Comparison of ENCODE assay signal across 9 cellular contexts in the genomic region with DNA sequence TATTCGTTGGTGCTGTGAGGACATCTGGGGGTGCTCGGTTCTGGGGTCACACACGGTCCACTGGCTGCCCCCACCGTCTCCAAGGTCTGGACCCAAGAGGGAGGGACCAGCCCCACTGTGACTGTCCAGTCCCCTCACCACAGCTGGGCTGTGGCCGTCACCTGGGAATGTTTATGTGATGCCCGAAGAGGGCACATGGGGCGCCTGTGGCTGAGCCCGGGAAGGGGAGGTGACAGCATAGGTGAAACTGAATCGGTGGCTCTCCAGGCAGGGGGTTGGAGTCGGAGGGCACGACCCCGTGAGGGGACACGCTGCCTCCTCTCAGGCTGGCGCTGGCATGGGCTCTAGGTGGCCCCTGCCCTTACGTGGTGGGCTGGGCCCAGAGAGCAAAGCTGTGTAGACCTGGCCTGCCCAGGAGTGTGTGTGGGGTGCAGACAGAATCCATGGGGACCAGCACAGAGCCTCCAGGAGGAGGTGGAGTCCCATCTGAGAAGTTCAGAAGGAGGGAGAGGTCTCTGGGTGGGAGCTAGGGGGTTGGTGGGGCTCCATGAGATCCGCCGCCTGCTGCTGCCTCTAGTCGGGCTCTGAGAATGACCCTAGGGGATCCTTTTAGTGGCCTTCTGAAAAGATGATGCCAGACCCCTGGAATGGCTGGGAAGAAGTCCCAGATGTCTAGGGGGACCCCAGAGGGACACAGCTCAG. TPM values are rescaled to one million over a fixed set of nuclear protein-coding genes. Genes with fewer than 3 reads are reported as not detected.
A peak's percentile ranks its signal among the peaks of the same experiment; 100 is the strongest.
DNase-seq lines count a peak whose midpoint lies in the region; ATAC-seq, FAIRE-seq and TF ChIP-seq lines count a peak whose summit lies in the region.
"Had no signal": no experiment of that assay in that cellular context is flagged by ENCODE, and none has a peak within 500 bp of the region (broad histone marks: within the 10 kb centered on the region; RNA-seq: fewer than 3 reads in every experiment).

No MANE protein-coding gene starts in this region.

- TF ChIP-seq POLR2A in IMR-90 (IDR thresholded peaks at IDR 0.05; ENCODE audit: low read depth, low read length): no peak
- TF ChIP-seq POLR2A in erythroblast (IDR thresholded peaks at IDR 0.05; ENCODE audit: low read length): no peak

- no peak for ATAC-seq in IMR-90 (ENCODE audit: low read depth)
- no peak for ATAC-seq in stimulated activated naive B cell treated with anti-CD40 and anti-IgM and Interleukin-4, amounts not matched to agents 10 μg/mL and 1 μg/mL and 100 μg/mL, for 72 hours (replicated peaks)

- H3K4me1 ChIP-seq in IMR-90 (ENCODE audit: control insufficient read depth, insufficient read depth, low read length) (peaks cover 16% of the 10 kb centered on the region), kidney (ENCODE audit: control insufficient read depth in 1 of 2, insufficient read depth in 1 of 2, low read depth in 1 of 2, low read length in 2 of 2) (peaks cover 5 to 16% of the 10 kb centered on the region in 2 donors)

- H3K4me3 ChIP-seq in IMR-90 (ENCODE audit: insufficient read depth, low read depth, low read length) (peak overlapping the region; percentile 91), astrocyte of the cerebellum (ENCODE audit: low read depth, low read length) (peak overlapping the region; percentile 62), kidney (ENCODE audit: low read length in 2 of 2) (peak overlapping the region; percentile 60 to 65)

- H4K20me1 ChIP-seq in IMR-90 (ENCODE audit: insufficient read depth, low read length): peaks cover 52% of the 10 kb centered on the region

- H3K23ac ChIP-seq in IMR-90 (ENCODE audit: low read depth, low read length): peak overlapping the region; percentile 75; the same call in 1 of the 2 replicates

- peak overlapping the region; percentile 65 for H3K4ac ChIP-seq in IMR-90 (ENCODE audit: low read depth, low read length)

- H3K9me1 ChIP-seq in IMR-90 (ENCODE audit: insufficient read depth, low read length): peaks cover 15% of the 10 kb centered on the region

- peak overlapping the region; percentile 91 for H2AFZ ChIP-seq in IMR-90 (replicated peaks; ENCODE audit: low read length, poor library complexity)

- peak overlapping the region; percentile 99 for H2AK9ac ChIP-seq in IMR-90 (replicated peaks; ENCODE audit: low read depth, low read length, poor library complexity)

- H3K4me2 ChIP-seq in IMR-90 (ENCODE audit: low read depth, low read length): peak overlapping the region; percentile 71

- H3K27me3 Mint-ChIP-seq in stimulated activated naive B cell treated with anti-CD40 and anti-IgM and Interleukin-4, amounts not matched to agents 10 μg/mL and 1 μg/mL and 100 μg/mL, for 72 hours: peaks cover 37 to 52% of the 10 kb centered on the region in 2 donors
- H3K27me3 Mint-ChIP-seq in activated T-helper 2 cell treated with anti-CD3 and anti-CD28 coated beads, Interferon-gamma antibody, Interleukin-2, Interleukin-4, amounts not matched to agents 10 μg/mL and 5 μg/mL and 100 μg/mL, durations not matched to agents 14 hours and 24 hours and 36 hours (ENCODE audit: low read depth): peaks cover 29% of the 10 kb centered on the region

- no peak overlapping the region for H3K18ac ChIP-seq in IMR-90 (ENCODE audit: low read depth, low read length)

- CTCF ChIA-PET in IMR-90 (lab: Yijun Ruan, JAX): interaction anchor here (1.1 kb wide), 1 partner anchor 10 kb away, joined by 3 read pairs; no protein-coding TSS in a partner anchor

- H3K9me3 ChIP-seq in IMR-90 (ENCODE audit: control insufficient read depth, insufficient read depth, low read length) (no peaks in the 10 kb centered on the region), kidney (ENCODE audit: control insufficient read depth in 1 of 2, low read length in 2 of 2) (no peaks in the 10 kb centered on the region)

- H3K56ac ChIP-seq in IMR-90 (ENCODE audit: extremely low read depth, insufficient read depth, low read length): no peak overlapping the region; the same call in 1 of the 2 replicates

- peak overlapping the region; percentile 73 for H3K14ac ChIP-seq in IMR-90 (replicated peaks; ENCODE audit: low read depth, low read length)

- no peak for FAIRE-seq in kidney (lab: Jason Lieb, UNC)

- H3K36me3 Mint-ChIP-seq in stimulated activated naive B cell treated with anti-CD40 and anti-IgM and Interleukin-4, amounts not matched to agents 10 μg/mL and 1 μg/mL and 100 μg/mL, for 72 hours: peaks cover 4 to 11% of the 10 kb centered on the region in 2 donors
- H3K36me3 Mint-ChIP-seq in activated T-helper 2 cell treated with anti-CD3 and anti-CD28 coated beads, Interferon-gamma antibody, Interleukin-2, Interleukin-4, amounts not matched to agents 10 μg/mL and 5 μg/mL and 100 μg/mL, durations not matched to agents 14 hours and 24 hours and 36 hours (ENCODE audit: low read depth): no peaks in the 10 kb centered on the region

- dilution Hi-C loops in IMR-90 (cut with HindIII; ENCODE audit: low sequenced_read_pairs, unreplicated experiment): no loop called here

- TF ChIP-seq RAD21 in IMR-90 (IDR thresholded peaks at IDR 0.05; ENCODE audit: low read length): no peak

- peak overlapping the region; percentile 14 for H3K27ac Mint-ChIP-seq in stimulated activated naive B cell treated with anti-CD40 and anti-IgM and Interleukin-4, amounts not matched to agents 10 μg/mL and 1 μg/mL and 100 μg/mL, for 72 hours
- H3K27ac Mint-ChIP-seq in activated T-helper 2 cell treated with anti-CD3 and anti-CD28 coated beads, Interferon-gamma antibody, Interleukin-2, Interleukin-4, amounts not matched to agents 10 μg/mL and 5 μg/mL and 100 μg/mL, durations not matched to agents 14 hours and 24 hours and 36 hours: no peak overlapping the region

- TF ChIP-seq CTCF in IMR-90 (conservative IDR thresholded peaks at IDR 0.05; ENCODE audit: low read depth, low read length): no peak
- TF ChIP-seq CTCF in astrocyte of the cerebellum (IDR thresholded peaks at IDR 0.05; ENCODE audit: low read depth, low read length, missing control alignments): no peak
- TF ChIP-seq CTCF in kidney (IDR thresholded peaks at IDR 0.05; ENCODE audit: borderline replicate concordance, extremely low read depth, insufficient read depth): no peak

- H4K5ac ChIP-seq in IMR-90 (ENCODE audit: low read depth, low read length): no peak overlapping the region

- no peak overlapping the region; the same call in 1 of the 2 replicates for H2BK120ac ChIP-seq in IMR-90 (ENCODE audit: low read depth, low read length)

- WGBS in IMR-90 (ENCODE audit: extremely low coverage in 2 of 2, insufficient read length in 1 of 2), 2 experiments: 80% methylated on average over 3 of the region's 18 CpGs; no CpG with 5 or more reads in 1 of the 2 experiments

- peak overlapping the region; percentile 56 for H2AK5ac ChIP-seq in IMR-90 (ENCODE audit: low read depth, low read length)

- no peak overlapping the region for H2BK5ac ChIP-seq in IMR-90 (ENCODE audit: low read depth, low read length, poor library complexity, severe bottlenecking)

- no peak overlapping the region; the same call in 2 of the 3 replicates for H2BK15ac ChIP-seq in IMR-90 (ENCODE audit: low read depth, low read length)

- H3K4me3 Mint-ChIP-seq in stimulated activated naive B cell treated with anti-CD40 and anti-IgM and Interleukin-4, amounts not matched to agents 10 μg/mL and 1 μg/mL and 100 μg/mL, for 72 hours: peak overlapping the region; percentile 68 to 70
- no peak overlapping the region for H3K4me3 Mint-ChIP-seq in activated T-helper 2 cell treated with anti-CD3 and anti-CD28 coated beads, Interferon-gamma antibody, Interleukin-2, Interleukin-4, amounts not matched to agents 10 μg/mL and 5 μg/mL and 100 μg/mL, durations not matched to agents 14 hours and 24 hours and 36 hours (ENCODE audit: low read depth)

- peaks cover 2 to 7% of the 10 kb centered on the region in 2 donors for H3K4me1 Mint-ChIP-seq in stimulated activated naive B cell treated with anti-CD40 and anti-IgM and Interleukin-4, amounts not matched to agents 10 μg/mL and 1 μg/mL and 100 μg/mL, for 72 hours
- peaks cover 7% of the 10 kb centered on the region for H3K4me1 Mint-ChIP-seq in activated T-helper 2 cell treated with anti-CD3 and anti-CD28 coated beads, Interferon-gamma antibody, Interleukin-2, Interleukin-4, amounts not matched to agents 10 μg/mL and 5 μg/mL and 100 μg/mL, durations not matched to agents 14 hours and 24 hours and 36 hours (ENCODE audit: low read depth)

- H3K9me3 Mint-ChIP-seq in stimulated activated naive B cell treated with anti-CD40 and anti-IgM and Interleukin-4, amounts not matched to agents 10 μg/mL and 1 μg/mL and 100 μg/mL, for 72 hours: peaks cover 14 to 16% of the 10 kb centered on the region in 2 donors
- H3K9me3 Mint-ChIP-seq in activated T-helper 2 cell treated with anti-CD3 and anti-CD28 coated beads, Interferon-gamma antibody, Interleukin-2, Interleukin-4, amounts not matched to agents 10 μg/mL and 5 μg/mL and 100 μg/mL, durations not matched to agents 14 hours and 24 hours and 36 hours: no peaks in the 10 kb centered on the region

- no peak for DNase-seq in IMR-90
- DNase-seq in astrocyte of the cerebellum (ENCODE audit: low read depth): no peak
- peak; percentile 78 for DNase-seq in kidney
- DNase-seq in stimulated activated naive B cell treated with anti-CD40 and anti-IgM and Interleukin-4, amounts not matched to agents 10 μg/mL and 1 μg/mL and 100 μg/mL, for 72 hours: no peak
- DNase-seq in stimulated activated naive CD4-positive, alpha-beta T cell (lab: John Stamatoyannopoulos, UW): no peak
- DNase-seq in erythroblast (lab: John Stamatoyannopoulos, UW): no peak
- no peak for DNase-seq in NK-92 (lab: John Stamatoyannopoulos, UW; ENCODE audit: unreplicated experiment)
- DNase-seq in activated T-helper 2 cell treated with anti-CD3 and anti-CD28 coated beads, Interferon-gamma antibody, Interleukin-2, Interleukin-4, amounts not matched to agents 10 μg/mL and 5 μg/mL and 100 μg/mL, durations not matched to agents 14 hours and 24 hours and 36 hours (ENCODE audit: low spot score): no peak
- DNase-seq: NCI-H524 treated with DMSO at 0.1 percent for 48 hours had no signal

- BruUV-seq in IMR-90 (replicated peaks; lab: Mats Ljungman, UMichigan): no TSS peak

- H3K27me3 ChIP-seq in IMR-90 (ENCODE audit: control insufficient read depth, insufficient read depth, low read length): no peaks in the 10 kb centered on the region

- peaks cover 12 to 43% of the 10 kb centered on the region in 2 experiments for H3K79me1 ChIP-seq in IMR-90 (ENCODE audit: low read depth in 1 of 2, low read length in 2 of 2)

- H4K8ac ChIP-seq in IMR-90 (ENCODE audit: low read depth in 2 of 2, low read length in 2 of 2): no peak overlapping the region

- POLR2A ChIA-PET in IMR-90 (lab: Charles Lee; ENCODE audit: unreplicated experiment): no interaction called here

- intact Hi-C loops in IMR-90 (cut with micrococcal nuclease): no loop called here
- intact Hi-C loops in kidney (cut with DNase I): no loop called here
- intact Hi-C loops in activated T-helper 2 cell treated with anti-CD3 and anti-CD28 coated beads, Interferon-gamma antibody, Interleukin-2, Interleukin-4, amounts not matched to agents 10 μg/mL and 5 μg/mL and 100 μg/mL, durations not matched to agents 14 hours and 24 hours and 36 hours (cut with micrococcal nuclease): no loop called here

- no peak overlapping the region; the same call in 1 of the 2 replicates for H2BK20ac ChIP-seq in IMR-90 (ENCODE audit: low read depth, low read length)

- H4K91ac ChIP-seq in IMR-90 (ENCODE audit: insufficient read depth, low read depth, low read length): peak overlapping the region; percentile 13

- in situ Hi-C loops in IMR-90 (cut with MboI; ENCODE audit: low sequenced_read_pairs) (no loop called here), astrocyte of the cerebellum (cut with HindIII; ENCODE audit: low sequenced_read_pairs) (no loop called here)

- peaks cover 19% of the 10 kb centered on the region for H3K36me3 ChIP-seq in IMR-90 (ENCODE audit: control insufficient read depth, insufficient read depth, low read length)
- peaks cover 0 to 2% of the 10 kb centered on the region in 2 donors for H3K36me3 ChIP-seq in kidney (ENCODE audit: control insufficient read depth in 1 of 2, insufficient read depth in 2 of 2, low read length in 2 of 2)

- peak overlapping the region; percentile 80 for H3K9ac ChIP-seq in IMR-90 (ENCODE audit: low read depth, low read length)
- H3K9ac ChIP-seq in kidney (ENCODE audit: low read length in 2 of 2): peak overlapping the region in 1 of 2 donors; percentile 61

- H3K27ac ChIP-seq in IMR-90 (ENCODE audit: insufficient read depth, low read length) (no peak overlapping the region), kidney (ENCODE audit: low read depth in 2 of 2, low read length in 2 of 2) (peak overlapping the region; percentile 59 to 67)

RNA-seq across cellular contexts. Expression of gene BOK, which starts 1.8 kb away (rescaled TPM):
- total RNA-seq in IMR-90 (2012; rRNA removed) (13.3 and 15.8 TPM in 2 replicates), kidney (28.8 TPM)
- polyA plus RNA-seq in IMR-90 (2012; rRNA removed) (34.4 and 37.4 TPM in 2 replicates), kidney (ENCODE audit: insufficient read depth, low read depth, low replicate concordance) (22.9 TPM)
- 28.7 and 58.2 TPM in 2 replicates for polyA plus RNA-seq in IMR-90 (2012; cell fraction: cytosol; rRNA removed)
- polyA plus RNA-seq in IMR-90 (2012; cell fraction: nucleus; rRNA removed; ENCODE audit: low replicate concordance): 40.1 and 75.2 TPM in 2 replicates
- total RNA-seq in activated T-helper 2 cell treated with anti-CD3 and anti-CD28 coated beads, Interferon-gamma antibody, Interleukin-2, Interleukin-4, amounts not matched to agents 10 μg/mL and 5 μg/mL and 100 μg/mL, durations not matched to agents 14 hours and 24 hours and 36 hours: 0.16 and 0.27 TPM in 2 replicates

RNA-seq across cellular contexts. Expression of gene STK25, which starts 51.9 kb away (rescaled TPM):
- total RNA-seq in IMR-90 (2012; rRNA removed) (203 and 258 TPM in 2 replicates), kidney (151 TPM)
- polyA plus RNA-seq in IMR-90 (2012; rRNA removed) (392 and 417 TPM in 2 replicates), kidney (ENCODE audit: insufficient read depth, low read depth, low replicate concordance) (119 TPM)
- polyA plus RNA-seq in IMR-90 (2012; cell fraction: cytosol; rRNA removed): 289 and 326 TPM in 2 replicates
- polyA plus RNA-seq in IMR-90 (2012; cell fraction: nucleus; rRNA removed; ENCODE audit: low replicate concordance): 774 and 1,419 TPM in 2 replicates
- 116 and 122 TPM in 2 replicates for total RNA-seq in activated T-helper 2 cell treated with anti-CD3 and anti-CD28 coated beads, Interferon-gamma antibody, Interleukin-2, Interleukin-4, amounts not matched to agents 10 μg/mL and 5 μg/mL and 100 μg/mL, durations not matched to agents 14 hours and 24 hours and 36 hours

Comparison
In these comparisons a context has a peak if more than half of its experiments do, and no peak if none do; other contexts are left out.
1. RNA of gene BOK, which starts 1.8 kb away (total RNA-seq): 28.8 TPM in kidney (single experiment) and 13.3 to 15.8 TPM in IMR-90; 0.16 to 0.27 TPM in activated T-helper 2 cell treated with anti-CD3 and anti-CD28 coated beads, Interferon-gamma antibody, Interleukin-2, Interleukin-4, amounts not matched to agents 10 μg/mL and 5 μg/mL and 100 μg/mL, durations not matched to agents 14 hours and 24 hours and 36 hours; every median in the first group is over 10 times any median in the second.
2. Peak in every context shown above with its lines, with median percentiles within 50 percentile points of each other: H3K4me3 ChIP-seq.